ENCODE assay signal across 29 cellular contexts in the genomic region with DNA sequence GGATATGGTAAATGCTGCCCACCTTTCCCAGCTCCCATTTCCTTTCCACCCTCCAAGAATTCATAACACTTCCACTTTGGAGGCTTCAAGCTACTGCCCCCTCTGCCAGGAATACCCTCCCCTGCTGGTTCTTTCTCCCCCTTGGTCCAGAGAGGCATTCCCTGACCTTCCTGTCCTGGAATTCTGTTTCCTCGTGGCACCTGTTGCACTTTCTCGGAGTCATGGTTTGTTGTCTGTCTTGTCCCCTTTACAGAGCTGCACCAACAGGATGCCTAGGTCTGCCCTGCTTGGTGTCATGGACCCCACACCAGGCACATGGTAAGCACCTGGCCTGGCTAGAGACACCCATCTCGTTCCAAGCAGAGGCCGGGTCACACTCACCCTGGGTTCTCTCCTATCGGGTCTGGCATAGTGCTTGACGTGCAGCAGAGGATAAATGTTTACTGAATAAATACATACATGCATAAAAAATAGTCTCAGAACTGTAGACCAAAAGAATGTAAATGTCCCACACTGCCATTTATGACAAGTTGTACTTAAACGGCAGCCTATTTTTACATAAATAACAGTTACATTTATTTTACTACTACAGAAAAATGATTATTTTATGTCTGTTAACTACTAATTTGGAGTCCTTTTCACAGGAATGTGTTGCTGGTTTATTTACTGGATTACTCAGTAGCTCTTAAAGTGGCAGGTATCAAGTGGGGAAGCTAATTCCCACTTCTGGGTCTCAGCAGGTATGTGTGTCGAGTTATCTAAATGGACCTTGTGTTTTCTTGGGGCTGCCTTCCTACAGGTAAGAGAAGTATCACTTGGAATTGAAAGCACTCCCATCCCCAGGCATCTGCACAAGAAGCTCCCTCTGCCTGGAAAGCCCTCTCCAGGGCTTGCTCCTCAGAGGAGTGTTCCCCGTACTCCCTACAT.
"Had no signal": no experiment of that assay in that cellular context is flagged by ENCODE, and none has a peak within 500 bp of the region (broad histone marks: within the 10 kb centered on the region; RNA-seq: fewer than 3 reads in every experiment).

No MANE protein-coding gene starts in this region.

- H3K36me3 ChIP-seq: breast epithelium, ovary, vagina had no signal

- DNase-seq: activated CD4-positive, alpha-beta T cell treated with anti-CD3 and anti-CD28 coated beads for 48 hours; activated CD4-positive, alpha-beta T cell treated with anti-CD3 and anti-CD28 coated beads, Interleukin-2, amount 50 U/mL, for 48 hours; activated CD8-positive, alpha-beta memory T cell treated with anti-CD3 and anti-CD28 coated beads, Interleukin-2, amount 50 U/mL, for 4 hours; activated gamma-delta T cell; activated naive CD4-positive, alpha-beta T cell treated with anti-CD3 and anti-CD28 coated beads, Interleukin-2, amount 10 ng/mL, durations not matched to agents 7 days and 5 days; activated T-cell treated with anti-CD3 and anti-CD28 coated beads, Interleukin-2, amount 50 U/mL, for 1 hour; amygdala; effector CD8-positive, alpha-beta T cell; erythroblast; head of caudate nucleus; hypothalamus; immature natural killer cell; kidney; left colon; ovary; retina; stimulated activated CD4-positive, alpha-beta T cell treated with anti-CD3 and anti-CD28 coated beads, Interleukin-1b, Interleukin-23, amount 100 ng/mL, for 48 hours; stimulated activated CD4-positive, alpha-beta T cell treated with anti-CD3 and anti-CD28 coated beads, Interleukin-4, amount 100 ng/mL, for 4 hours; stimulated activated CD8-positive, alpha-beta memory T cell treated with anti-CD3 and anti-CD28 coated beads, Interleukin-4, amount 100 ng/mL, for 48 hours; stimulated activated naive CD8-positive, alpha-beta T cell treated with anti-CD3 and anti-CD28 coated beads, Interleukin-15, amount 100 ng/mL, for 72 hours; substantia nigra had no signal

- FAIRE-seq: colon, kidney, TTC549 had no signal

- H3K4me3 ChIP-seq: breast epithelium, ovary, smooth muscle cell, vagina had no signal

- H3K4me2 ChIP-seq: smooth muscle cell had no signal

- H3K9me3 ChIP-seq: breast epithelium, ovary, vagina had no signal

- H3K27ac ChIP-seq: breast epithelium, ovary, vagina, VCaP had no signal

- ATAC-seq: activated CD4-positive, CD25-positive, alpha-beta regulatory T cell treated with anti-CD3 and anti-CD28 coated beads, Interleukin-2, amount 50 U/mL, for 24 hours; left colon; stimulated activated memory B cell treated with anti-CD40 and anti-IgM and Interleukin-4, amounts not matched to agents 10 μg/mL and 1 μg/mL and 100 μg/mL, for 72 hours; stimulated activated naive CD8-positive, alpha-beta T cell treated with anti-CD3 and anti-CD28 coated beads, Interleukin-15, amount 100 ng/mL, for 72 hours had no signal

- H3K27me3 ChIP-seq: breast epithelium, ovary, vagina had no signal

- H3K4me1 ChIP-seq: breast epithelium had no signal
